13 cellular contexts compared by ENCODE assay signal in the genomic region with DNA sequence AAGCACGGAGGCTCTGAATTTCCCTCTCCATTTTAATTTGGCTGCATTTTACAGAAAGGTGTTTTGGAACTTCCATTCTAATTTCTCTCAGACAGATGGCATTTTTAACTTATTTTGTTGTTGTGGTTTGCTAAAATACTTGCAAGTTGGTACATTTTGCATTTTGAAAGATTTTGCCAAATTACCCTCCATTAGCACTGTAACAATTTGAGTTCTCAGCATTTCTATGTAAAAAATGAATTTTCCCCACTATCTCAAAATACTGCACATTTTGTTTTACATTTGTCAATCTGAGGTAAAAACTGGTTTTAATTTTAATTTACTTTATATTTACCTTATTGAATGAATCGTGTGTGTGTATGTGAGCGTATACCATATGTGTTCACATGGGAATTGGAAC. TPM values are rescaled to one million over a fixed set of nuclear protein-coding genes. Genes with fewer than 3 reads are reported as not detected.
DNase-seq lines count a peak whose midpoint lies in the region; ATAC-seq, FAIRE-seq and TF ChIP-seq lines count a peak whose summit lies in the region.
"Had no signal": no experiment of that assay in that cellular context is flagged by ENCODE, and none has a peak within 500 bp of the region (broad histone marks: within the 10 kb centered on the region; RNA-seq: fewer than 3 reads in every experiment).

No MANE protein-coding gene starts in this region.

- intact Hi-C loops in colonic mucosa (cut with DNase I) = no loop called here
- intact Hi-C loops in spleen (cut with DNase I; ENCODE audit: low total_unique reads) = no loop called here

- peaks cover 34% of the 10 kb centered on the region for H3K4me1 Mint-ChIP-seq in activated T-cell treated with anti-CD3 and anti-CD28 coated beads, Interleukin-2, amount 50 U/mL, for 24 hours (ENCODE audit: low read depth)
- peaks cover 34% of the 10 kb centered on the region for H3K4me1 Mint-ChIP-seq in activated T-cell treated with anti-CD3 and anti-CD28 coated beads, Interleukin-2, amount 50 U/mL, for 4 hours (ENCODE audit: low read depth)

- H3K27me3 Mint-ChIP-seq in activated T-cell treated with anti-CD3 and anti-CD28 coated beads, Interleukin-2, amount 50 U/mL, for 24 hours = no peaks in the 10 kb centered on the region
- H3K27me3 Mint-ChIP-seq in activated T-cell treated with anti-CD3 and anti-CD28 coated beads, Interleukin-2, amount 50 U/mL, for 4 hours (ENCODE audit: low read depth) = no peaks in the 10 kb centered on the region
- H3K27me3 Mint-ChIP-seq: activated CD4-positive, alpha-beta T cell treated with anti-CD3 and anti-CD28 coated beads, Interleukin-2, amount 10 ng/mL, durations not matched to agents 24 days and 14 days had no signal

- no peak overlapping the region; the same call in 1 of the 2 replicates for H2AFZ ChIP-seq in OCI-LY3 (ENCODE audit: low read depth, low read length)

- H3K4me3 ChIP-seq in OCI-LY3 (ENCODE audit: low read length) (no peak overlapping the region), colonic mucosa (no peak overlapping the region), spleen (no peak overlapping the region)

- TF ChIP-seq CTCF in OCI-LY3 (IDR thresholded peaks at IDR 0.05; ENCODE audit: low read depth, low read length) (no peak), colonic mucosa (IDR thresholded peaks at IDR 0.05) (no peak), spleen (IDR thresholded peaks at IDR 0.05 in 8 of 11, conservative IDR thresholded peaks at IDR 0.05 in 3 of 11) (no peak)

- H3K4me1 ChIP-seq in OCI-LY3 (ENCODE audit: low read length) (peaks cover 43% of the 10 kb centered on the region), colonic mucosa (peaks cover 3% of the 10 kb centered on the region), spleen (peaks cover 8 to 76% (median 40%) of the 10 kb centered on the region in 6 donors)

- peak overlapping the region; percentile 88 for H3K27ac Mint-ChIP-seq in activated T-cell treated with anti-CD3 and anti-CD28 coated beads, Interleukin-2, amount 50 U/mL, for 24 hours

- H3K4me2 ChIP-seq in OCI-LY3 (ENCODE audit: low read length) = peak overlapping the region; percentile 65

- no peak for DNase-seq in activated T-cell treated with anti-CD3 and anti-CD28 coated beads, Interleukin-2, amount 50 U/mL, for 24 hours
- DNase-seq in activated T-cell treated with anti-CD3 and anti-CD28 coated beads, Interleukin-2, amount 50 U/mL, for 4 hours = no peak
- DNase-seq in colonic mucosa (no peak), spleen (no peak), RCC 7860 (ENCODE audit: low spot score) (no peak), SK-N-DZ (ENCODE audit: low spot score) (no peak), NOMO-1 treated with dmso at 0.1 percent for 144 hours (lab: John Stamatoyannopoulos, UW; ENCODE audit: unreplicated experiment) (no peak)
- DNase-seq: cortex of kidney, NCI-H1105 treated with DMSO at 0.1 percent for 48 hours, NCI-H2227 treated with DMSO at 0.1 percent for 48 hours, SHP77 treated with DMSO at 0.1 percent for 48 hours had no signal

- peak overlapping the region; percentile 29 for H3K4me3 Mint-ChIP-seq in activated T-cell treated with anti-CD3 and anti-CD28 coated beads, Interleukin-2, amount 50 U/mL, for 24 hours
- H3K4me3 Mint-ChIP-seq in activated T-cell treated with anti-CD3 and anti-CD28 coated beads, Interleukin-2, amount 50 U/mL, for 4 hours = no peak overlapping the region

- H3K79me2 ChIP-seq in OCI-LY3 (ENCODE audit: low read length) = peaks cover 12% of the 10 kb centered on the region; the same call in 1 of the 2 replicates

- H3K9me3 Mint-ChIP-seq in activated T-cell treated with anti-CD3 and anti-CD28 coated beads, Interleukin-2, amount 50 U/mL, for 24 hours = peaks cover 2% of the 10 kb centered on the region
- H3K9me3 Mint-ChIP-seq in activated T-cell treated with anti-CD3 and anti-CD28 coated beads, Interleukin-2, amount 50 U/mL, for 4 hours = no peaks in the 10 kb centered on the region
- H3K9me3 Mint-ChIP-seq: activated CD4-positive, alpha-beta T cell treated with anti-CD3 and anti-CD28 coated beads, Interleukin-2, amount 10 ng/mL, durations not matched to agents 24 days and 14 days had no signal

- no peak for FAIRE-seq in RCC 7860 (lab: Jason Lieb, UNC)

- H4K20me1 ChIP-seq in OCI-LY3 (ENCODE audit: insufficient read depth, low read length) = no peaks in the 10 kb centered on the region

- H3K36me3 ChIP-seq in OCI-LY3 (replicated peaks; ENCODE audit: low read depth, low read length) (no peaks in the 10 kb centered on the region), colonic mucosa (no peaks in the 10 kb centered on the region), spleen (no peaks in the 10 kb centered on the region)

- H3K9me3 ChIP-seq in OCI-LY3 (ENCODE audit: insufficient read depth, low read length) (peaks cover 7% of the 10 kb centered on the region; the same call in 1 of the 2 replicates), colonic mucosa (no peaks in the 10 kb centered on the region), spleen (no peaks in the 10 kb centered on the region)

- H3K27me3 ChIP-seq in OCI-LY3 (ENCODE audit: low read depth, low read length) = no peaks in the 10 kb centered on the region
- no peaks in the 10 kb centered on the region for H3K27me3 ChIP-seq in colonic mucosa
- no peaks in the 10 kb centered on the region for H3K27me3 ChIP-seq in spleen (replicated peaks in 1 of 7)

- no peak overlapping the region for H3K9ac ChIP-seq in OCI-LY3 (ENCODE audit: low read length)
- H3K9ac ChIP-seq in colonic mucosa (ENCODE audit: low read depth in 2 of 2, low read length in 2 of 2) = no peak overlapping the region

- no peak for ATAC-seq in activated T-cell treated with anti-CD3 and anti-CD28 coated beads, Interleukin-2, amount 50 U/mL, for 4 hours

- WGBS in spleen, 5 donors = 54 to 67% (median 63%) methylated on average over 3 of the region's 3 CpGs

- no peak for TF ChIP-seq POLR2A in spleen (IDR thresholded peaks at IDR 0.05)

- peaks cover 5% of the 10 kb centered on the region for H3K36me3 Mint-ChIP-seq in activated T-cell treated with anti-CD3 and anti-CD28 coated beads, Interleukin-2, amount 50 U/mL, for 24 hours (ENCODE audit: low read depth)
- H3K36me3 Mint-ChIP-seq in activated T-cell treated with anti-CD3 and anti-CD28 coated beads, Interleukin-2, amount 50 U/mL, for 4 hours (ENCODE audit: insufficient read depth) = no peaks in the 10 kb centered on the region

- H3K27ac ChIP-seq in OCI-LY3 (ENCODE audit: low read length) = peak overlapping the region; percentile 37
- H3K27ac ChIP-seq in colonic mucosa = peak overlapping the region; percentile 27
- peak overlapping the region in 7 of 8 donors; percentile 22 to 83 (median 73) for H3K27ac ChIP-seq in spleen

RNA-seq across cellular contexts. Expression of a gene that starts 7.0 kb away (rescaled TPM):
- 100 to 1,000 TPM; 679 to 736 (median 698) TPM for total RNA-seq in activated T-cell treated with anti-CD3 and anti-CD28 coated beads, Interleukin-2, amount 50 U/mL, for 4 hours
- 100 to 1,000 TPM; 305 to 418 TPM for total RNA-seq in colonic mucosa
- 100 to 1,000 TPM; 188 to 357 (median 294) TPM for total RNA-seq in spleen
- polyA plus RNA-seq in spleen = 100 to 1,000 TPM; 147 to 175 (median 168) TPM
- polyA plus RNA-seq in SK-N-DZ (2014; cell fraction: cytosol; rRNA removed) = 252 and 301 TPM in 2 replicates
- polyA plus RNA-seq in SK-N-DZ (2014; cell fraction: nucleus; rRNA removed) = 265 and 301 TPM in 2 replicates

RNA-seq across cellular contexts. Expression of a gene that starts 21.3 kb away (rescaled TPM):
- 10 to 100 TPM; 65.2 to 77.3 (median 68.6) TPM for total RNA-seq in activated T-cell treated with anti-CD3 and anti-CD28 coated beads, Interleukin-2, amount 50 U/mL, for 4 hours
- total RNA-seq in colonic mucosa = 1 to 10 TPM; 3.6 to 5.1 TPM
- total RNA-seq in spleen = 10 to 100 TPM; 14.5 to 31.3 (median 26.5) TPM
- 10 to 100 TPM; 26.6 to 42.5 (median 36.0) TPM for polyA plus RNA-seq in spleen
- 4.5 and 5.5 TPM in 2 replicates for polyA plus RNA-seq in SK-N-DZ (2014; cell fraction: cytosol; rRNA removed)
- polyA plus RNA-seq in SK-N-DZ (2014; cell fraction: nucleus; rRNA removed) = 3.8 and 5.1 TPM in 2 replicates

RNA-seq across cellular contexts. Expression of a gene that starts 25.2 kb away (rescaled TPM):
- total RNA-seq in activated T-cell treated with anti-CD3 and anti-CD28 coated beads, Interleukin-2, amount 50 U/mL, for 4 hours = 100 to 1,000 TPM in 2 of 3 donors, 10 to 100 TPM in 1; 91.1 to 109 (median 108) TPM
- total RNA-seq in colonic mucosa = 100 to 1,000 TPM; 264 to 335 TPM
- total RNA-seq in spleen = 100 to 1,000 TPM; 119 to 293 (median 191) TPM
- 100 to 1,000 TPM; 196 to 370 (median 216) TPM for polyA plus RNA-seq in spleen
- polyA plus RNA-seq in SK-N-DZ (2014; cell fraction: cytosol; rRNA removed) = 41.5 and 44.5 TPM in 2 replicates
- polyA plus RNA-seq in SK-N-DZ (2014; cell fraction: nucleus; rRNA removed) = 25.2 and 62.0 TPM in 2 replicates

RNA-seq across cellular contexts. Expression of a gene that starts 42.6 kb away (rescaled TPM):
- total RNA-seq in activated T-cell treated with anti-CD3 and anti-CD28 coated beads, Interleukin-2, amount 50 U/mL, for 4 hours = 10 to 100 TPM; 23.5 to 29.8 (median 27.3) TPM
- total RNA-seq in colonic mucosa (10 to 100 TPM; 28.0 to 32.9 TPM), spleen (10 to 100 TPM; 44.5 to 81.0 (median 61.8) TPM)
- polyA plus RNA-seq in spleen = 10 to 100 TPM; 25.8 to 45.1 (median 30.7) TPM
- 34.3 and 37.5 TPM in 2 replicates for polyA plus RNA-seq in SK-N-DZ (2014; cell fraction: cytosol; rRNA removed)
- 35.9 and 43.8 TPM in 2 replicates for polyA plus RNA-seq in SK-N-DZ (2014; cell fraction: nucleus; rRNA removed)

RNA-seq across cellular contexts. Expression of a gene that starts 43.0 kb away (rescaled TPM):
- 100 to 1,000 TPM; 150 to 174 (median 169) TPM for total RNA-seq in activated T-cell treated with anti-CD3 and anti-CD28 coated beads, Interleukin-2, amount 50 U/mL, for 4 hours
- total RNA-seq in colonic mucosa (10 to 100 TPM; 40.7 to 52.4 TPM), spleen (10 to 100 TPM; 18.1 to 29.0 (median 21.1) TPM)
- 10 to 100 TPM; 22.8 to 33.5 (median 23.5) TPM for polyA plus RNA-seq in spleen
- polyA plus RNA-seq in SK-N-DZ (2014; cell fraction: cytosol; rRNA removed) = 16.9 and 31.9 TPM in 2 replicates
- polyA plus RNA-seq in SK-N-DZ (2014; cell fraction: nucleus; rRNA removed) = 9.1 and 12.6 TPM in 2 replicates
